ENCODE assay signal across 14 cellular contexts in the genomic region with DNA sequence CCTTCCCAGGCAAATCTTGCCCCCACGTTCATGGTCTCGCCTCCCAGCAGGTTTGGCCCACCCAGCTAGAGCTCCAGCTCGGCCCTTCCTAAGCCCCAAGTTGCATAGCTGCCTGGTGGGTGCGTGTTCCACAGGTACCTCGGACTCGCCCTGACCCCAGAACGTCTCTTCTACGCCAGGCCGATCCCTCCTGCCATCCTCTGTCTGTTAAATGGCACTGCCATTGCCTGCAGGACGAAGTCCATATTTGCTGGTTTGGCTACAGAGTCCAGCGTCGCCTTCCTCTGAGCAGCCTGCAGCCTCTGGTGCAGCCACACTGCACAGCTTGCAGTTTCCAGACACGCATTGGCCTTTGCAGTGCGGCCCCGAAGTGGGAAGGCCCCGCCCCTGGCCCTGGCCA.
DNase-seq lines count a peak whose midpoint lies in the region; TF ChIP-seq lines count a peak whose summit lies in the region.
"Had no signal": no experiment of that assay in that cellular context is flagged by ENCODE, and none has a peak within 500 bp of the region (broad histone marks: within the 10 kb centered on the region; RNA-seq: fewer than 3 reads in every experiment).

No MANE protein-coding gene starts in this region.

- H3K9me3 Mint-ChIP-seq in T-helper 1 cell treated with Interleukin-12 subunit alpha and Interleukin-12 subunit beta and Interleukin-4 antibody, amounts not matched to agents 30 μg/mL and 1 μg/mL, for 36 hours = peaks cover 7% of the 10 kb centered on the region
- H3K9me3 Mint-ChIP-seq in dendritic cell treated with granulocyte-macrophage colony-stimulating factor and Interleukin-4, amounts not matched to agents 40 ng/mL and 50 ng/mL, for 4 days = no peaks in the 10 kb centered on the region
- H3K9me3 Mint-ChIP-seq in nephron = no peaks in the 10 kb centered on the region

- H3K27me3 Mint-ChIP-seq in T-helper 1 cell treated with Interleukin-12 subunit alpha and Interleukin-12 subunit beta and Interleukin-4 antibody, amounts not matched to agents 30 μg/mL and 1 μg/mL, for 36 hours (ENCODE audit: low read depth) = peaks cover 6% of the 10 kb centered on the region
- H3K27me3 Mint-ChIP-seq in dendritic cell treated with granulocyte-macrophage colony-stimulating factor and Interleukin-4, amounts not matched to agents 40 ng/mL and 50 ng/mL, for 4 days = peaks cover 17% of the 10 kb centered on the region
- H3K27me3 Mint-ChIP-seq in nephron (ENCODE audit: low read depth) = peaks cover 24% of the 10 kb centered on the region

- peak overlapping the region; percentile 68 for H3K9ac ChIP-seq in HUES6 (ENCODE audit: low read length)

- intact Hi-C loops in dendritic cell treated with granulocyte-macrophage colony-stimulating factor and Interleukin-4, amounts not matched to agents 40 ng/mL and 50 ng/mL, for 4 days (cut with micrococcal nuclease) = no loop called here

- H3K4me1 ChIP-seq in HUES6 (ENCODE audit: control insufficient read depth, insufficient read depth, low read length) = peaks cover 35% of the 10 kb centered on the region

- no peak for TF ChIP-seq CTCF in nephron (IDR thresholded peaks at IDR 0.05; ENCODE audit: unreplicated experiment in 3 of 3)

- peaks cover 11% of the 10 kb centered on the region for H3K27me3 ChIP-seq in HUES6 (ENCODE audit: control insufficient read depth, insufficient read depth, low read length)
- H3K27me3 ChIP-seq: upper lobe of left lung had no signal

- no peak for DNase-seq in T-helper 1 cell
- DNase-seq in H4 (ENCODE audit: low spot score) = no peak
- no peak for DNase-seq in NCI-H226
- no peak for DNase-seq in AG20443 (ENCODE audit: low spot score)
- DNase-seq: activated naive CD4-positive, alpha-beta T cell treated with Interleukin-2 at 50 U/mL for 16 hours; NCI-H2107; RPMI8226; T-helper 9 cell had no signal

- H3K4me3 ChIP-seq in HUES6 (ENCODE audit: low read depth, low read length) = peak overlapping the region; percentile 62; the same call in 1 of the 2 replicates

- H3K27ac Mint-ChIP-seq in T-helper 1 cell treated with Interleukin-12 subunit alpha and Interleukin-12 subunit beta and Interleukin-4 antibody, amounts not matched to agents 30 μg/mL and 1 μg/mL, for 36 hours = no peak overlapping the region
- H3K27ac Mint-ChIP-seq in dendritic cell treated with granulocyte-macrophage colony-stimulating factor and Interleukin-4, amounts not matched to agents 40 ng/mL and 50 ng/mL, for 4 days = peak overlapping the region; percentile 58
- no peak overlapping the region for H3K27ac Mint-ChIP-seq in nephron

- H3K9me3 ChIP-seq in HUES6 (ENCODE audit: control insufficient read depth, insufficient read depth, low read depth, low read length) = no peaks in the 10 kb centered on the region
- H3K9me3 ChIP-seq: upper lobe of left lung had no signal

- H3K4me3 Mint-ChIP-seq in T-helper 1 cell treated with Interleukin-12 subunit alpha and Interleukin-12 subunit beta and Interleukin-4 antibody, amounts not matched to agents 30 μg/mL and 1 μg/mL, for 36 hours = peak overlapping the region; percentile 65
- peak overlapping the region; percentile 61 for H3K4me3 Mint-ChIP-seq in dendritic cell treated with granulocyte-macrophage colony-stimulating factor and Interleukin-4, amounts not matched to agents 40 ng/mL and 50 ng/mL, for 4 days
- H3K4me3 Mint-ChIP-seq in nephron = peak overlapping the region; percentile 81 to 82 (median 82)

- no peak overlapping the region for H3K27ac ChIP-seq in HUES6 (ENCODE audit: low read depth, low read length)
- H3K27ac ChIP-seq: 22Rv1, upper lobe of left lung had no signal

- peaks cover 17% of the 10 kb centered on the region for H3K4me1 Mint-ChIP-seq in T-helper 1 cell treated with Interleukin-12 subunit alpha and Interleukin-12 subunit beta and Interleukin-4 antibody, amounts not matched to agents 30 μg/mL and 1 μg/mL, for 36 hours (ENCODE audit: low read depth)
- H3K4me1 Mint-ChIP-seq in dendritic cell treated with granulocyte-macrophage colony-stimulating factor and Interleukin-4, amounts not matched to agents 40 ng/mL and 50 ng/mL, for 4 days (ENCODE audit: low read depth) = peaks cover 27% of the 10 kb centered on the region
- H3K4me1 Mint-ChIP-seq in nephron = peaks cover 18% of the 10 kb centered on the region

- H3K36me3 Mint-ChIP-seq in T-helper 1 cell treated with Interleukin-12 subunit alpha and Interleukin-12 subunit beta and Interleukin-4 antibody, amounts not matched to agents 30 μg/mL and 1 μg/mL, for 36 hours (ENCODE audit: low read depth) = peaks cover 3% of the 10 kb centered on the region
- H3K36me3 Mint-ChIP-seq in dendritic cell treated with granulocyte-macrophage colony-stimulating factor and Interleukin-4, amounts not matched to agents 40 ng/mL and 50 ng/mL, for 4 days (ENCODE audit: low read depth) = peaks cover 51% of the 10 kb centered on the region
- no peaks in the 10 kb centered on the region for H3K36me3 Mint-ChIP-seq in nephron (ENCODE audit: low read depth)

- H3K36me3 ChIP-seq in HUES6 (ENCODE audit: control insufficient read depth, insufficient read depth, low read length) = no peaks in the 10 kb centered on the region
